In the genomic region with DNA sequence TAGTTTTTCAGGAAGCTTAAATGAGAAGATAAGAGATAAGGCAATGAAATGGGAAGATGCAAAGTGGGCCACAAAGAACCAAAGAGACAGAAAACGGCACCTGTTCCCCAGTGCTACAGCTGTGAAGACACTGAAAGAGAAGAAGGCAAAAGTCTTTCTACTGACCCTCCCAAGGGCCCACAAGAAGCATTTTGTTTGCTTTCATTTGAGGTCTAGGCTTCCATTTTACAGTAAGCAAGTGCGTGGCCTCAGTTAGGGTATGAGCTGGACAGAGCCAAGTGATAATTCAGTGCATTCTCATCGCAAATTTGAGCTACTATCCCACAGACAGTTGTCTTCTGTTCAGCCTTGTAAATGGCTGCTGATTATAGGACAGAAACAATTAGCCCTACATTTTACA, we compare ENCODE assay signal across 20 cellular contexts. TPM values are rescaled to one million over a fixed set of nuclear protein-coding genes. Genes with fewer than 3 reads are reported as not detected.
DNase-seq lines count a peak whose midpoint lies in the region; ATAC-seq, FAIRE-seq and TF ChIP-seq lines count a peak whose summit lies in the region.
"Had no signal": no experiment of that assay in that cellular context is flagged by ENCODE, and none has a peak within 500 bp of the region (broad histone marks: within the 10 kb centered on the region; RNA-seq: fewer than 3 reads in every experiment).

No MANE protein-coding gene starts in this region.

- DNase-seq in activated CD8-positive, alpha-beta memory T cell treated with anti-CD3 and anti-CD28 coated beads, Interleukin-2, amount 10 ng/mL, durations not matched to agents 7 days and 5 days = no peak
- no peak for DNase-seq in activated CD8-positive, alpha-beta memory T cell treated with anti-CD3 and anti-CD28 coated beads for 24 hours
- DNase-seq in small intestine (no peak), NCI-H510A (lab: John Stamatoyannopoulos, UW) (no peak), NCI-H1105 treated with DMSO at 0.1 percent for 48 hours (lab: John Stamatoyannopoulos, UW) (no peak), sciatic nerve (ENCODE audit: low spot score) (no peak)
- DNase-seq: 8988T; activated CD4-positive, alpha-beta T cell treated with anti-CD3 and anti-CD28 coated beads for 4 hours; C1 segment of cervical spinal cord; cerebellar nuclear complex; DMS79 treated with DMSO at 0.1 percent for 48 hours; heart right ventricle; NCI-H2029; NCI-H524; PC-9; stimulated activated naive CD4-positive, alpha-beta T cell had no signal

- FAIRE-seq in small intestine (lab: Jason Lieb, UNC) = no peak

- H3K27me3 Mint-ChIP-seq in activated CD8-positive, alpha-beta memory T cell treated with anti-CD3 and anti-CD28 coated beads, Interleukin-2, amount 10 ng/mL, durations not matched to agents 7 days and 5 days = no peaks in the 10 kb centered on the region
- H3K27me3 Mint-ChIP-seq in activated T-helper 17 cell treated with anti-CD3 and anti-CD28 coated beads, Interleukin-2, amount 50 U/mL, for 72 hours = no peaks in the 10 kb centered on the region
- H3K27me3 Mint-ChIP-seq: type B pancreatic cell had no signal

- H3K9ac ChIP-seq in KMS-11 = no peak overlapping the region

- H3K4me3 ChIP-seq in KMS-11 (IDR thresholded peaks at IDR 0.05; ENCODE audit: insufficient read depth, low read depth, low read length) = no peak overlapping the region
- no peak overlapping the region for H3K4me3 ChIP-seq in small intestine (ENCODE audit: low read depth in 1 of 2, low read length in 2 of 2)
- H3K4me3 ChIP-seq: heart right ventricle, PC-9, prostate gland had no signal

- no peaks in the 10 kb centered on the region for H3K27me3 ChIP-seq in KMS-11 (ENCODE audit: insufficient read depth, low read depth)
- H3K27me3 ChIP-seq in small intestine (ENCODE audit: control insufficient read depth in 2 of 2, insufficient read depth in 2 of 2, low read length in 2 of 2) = no peaks in the 10 kb centered on the region
- H3K27me3 ChIP-seq: heart right ventricle had no signal

- peak overlapping the region; percentile 79 for H3K27ac Mint-ChIP-seq in activated CD8-positive, alpha-beta memory T cell treated with anti-CD3 and anti-CD28 coated beads, Interleukin-2, amount 10 ng/mL, durations not matched to agents 7 days and 5 days
- H3K27ac Mint-ChIP-seq in activated T-helper 17 cell treated with anti-CD3 and anti-CD28 coated beads, Interleukin-2, amount 50 U/mL, for 72 hours = peak overlapping the region; percentile 0
- H3K27ac Mint-ChIP-seq: type B pancreatic cell had no signal

- WGBS in small intestine, 3 donors = 84 to 89% (median 85%) methylated on average over 3 of the region's 3 CpGs

- peaks cover 56% of the 10 kb centered on the region for H3K36me3 Mint-ChIP-seq in activated CD8-positive, alpha-beta memory T cell treated with anti-CD3 and anti-CD28 coated beads, Interleukin-2, amount 10 ng/mL, durations not matched to agents 7 days and 5 days
- H3K36me3 Mint-ChIP-seq in activated T-helper 17 cell treated with anti-CD3 and anti-CD28 coated beads, Interleukin-2, amount 50 U/mL, for 72 hours (ENCODE audit: low read depth) = no peaks in the 10 kb centered on the region

- H3K4me3 Mint-ChIP-seq in activated CD8-positive, alpha-beta memory T cell treated with anti-CD3 and anti-CD28 coated beads, Interleukin-2, amount 10 ng/mL, durations not matched to agents 7 days and 5 days = peak overlapping the region; percentile 30
- peak overlapping the region; percentile 87 for H3K4me3 Mint-ChIP-seq in activated T-helper 17 cell treated with anti-CD3 and anti-CD28 coated beads, Interleukin-2, amount 50 U/mL, for 72 hours
- H3K4me3 Mint-ChIP-seq: type B pancreatic cell had no signal

- H3K27ac ChIP-seq in KMS-11 (no peak overlapping the region), small intestine (ENCODE audit: low read depth in 1 of 2, low read length in 1 of 2) (peak overlapping the region; percentile 18 to 34)
- H3K27ac ChIP-seq: heart right ventricle, PC-9, prostate gland had no signal

- H3K4me1 ChIP-seq in KMS-11 (ENCODE audit: low read depth, poor library complexity, severe bottlenecking) (peaks cover 21% of the 10 kb centered on the region), small intestine (ENCODE audit: control insufficient read depth in 2 of 2, insufficient read depth in 1 of 2, low read depth in 1 of 2, low read length in 1 of 2) (peaks cover 2% of the 10 kb centered on the region in 2 donors)
- H3K4me1 ChIP-seq: prostate gland had no signal

- intact Hi-C loops in sciatic nerve (cut with DNase I) = no loop called here

- peaks cover 6% of the 10 kb centered on the region for H3K9me3 Mint-ChIP-seq in activated CD8-positive, alpha-beta memory T cell treated with anti-CD3 and anti-CD28 coated beads, Interleukin-2, amount 10 ng/mL, durations not matched to agents 7 days and 5 days (ENCODE audit: low read depth)
- H3K9me3 Mint-ChIP-seq in activated T-helper 17 cell treated with anti-CD3 and anti-CD28 coated beads, Interleukin-2, amount 50 U/mL, for 72 hours = peaks cover 13% of the 10 kb centered on the region
- H3K9me3 Mint-ChIP-seq: type B pancreatic cell had no signal

- no peaks in the 10 kb centered on the region for H4K20me1 ChIP-seq in KMS-11 (ENCODE audit: insufficient read depth)

- no peaks in the 10 kb centered on the region for H3K9me3 ChIP-seq in small intestine (ENCODE audit: control insufficient read depth, low read depth)
- H3K9me3 ChIP-seq: prostate gland had no signal

- no peak for TF ChIP-seq CTCF in KMS-11 (conservative IDR thresholded peaks at IDR 0.05; ENCODE audit: low read depth, low read length)

- CTCF ChIA-PET in activated CD8-positive, alpha-beta memory T cell treated with anti-CD3 and anti-CD28 coated beads, Interleukin-2, amount 10 ng/mL, durations not matched to agents 7 days and 5 days (lab: Charles Lee) = interaction anchor here (1.0 to 2.1 kb wide), 3 partner anchors 8 to 30 kb away, joined by 3 to 8 read pairs (median 7); no protein-coding TSS in a partner anchor

- H2AFZ ChIP-seq in KMS-11 (ENCODE audit: low read depth) = no peak overlapping the region
- H2AFZ ChIP-seq: PC-9 had no signal

- ATAC-seq in activated CD8-positive, alpha-beta memory T cell treated with anti-CD3 and anti-CD28 coated beads, Interleukin-2, amount 10 ng/mL, durations not matched to agents 7 days and 5 days = no peak
- no peak for ATAC-seq in activated T-helper 17 cell treated with anti-CD3 and anti-CD28 coated beads, Interleukin-2, amount 50 U/mL, for 72 hours (replicated peaks)
- ATAC-seq in sciatic nerve = no peak
- ATAC-seq: heart right ventricle had no signal

- H3K79me2 ChIP-seq in KMS-11 (ENCODE audit: insufficient read depth, low read depth) = no peaks in the 10 kb centered on the region

- H3K4me1 Mint-ChIP-seq in activated CD8-positive, alpha-beta memory T cell treated with anti-CD3 and anti-CD28 coated beads, Interleukin-2, amount 10 ng/mL, durations not matched to agents 7 days and 5 days = peaks cover 66% of the 10 kb centered on the region
- H3K4me1 Mint-ChIP-seq in activated T-helper 17 cell treated with anti-CD3 and anti-CD28 coated beads, Interleukin-2, amount 50 U/mL, for 72 hours = peaks cover 58% of the 10 kb centered on the region

- H3K36me3 ChIP-seq in KMS-11 (ENCODE audit: insufficient read depth) = no peaks in the 10 kb centered on the region
- no peaks in the 10 kb centered on the region for H3K36me3 ChIP-seq in small intestine (ENCODE audit: control insufficient read depth in 2 of 2, insufficient read depth in 2 of 2, low read length in 2 of 2)
- H3K36me3 ChIP-seq: prostate gland had no signal

- H3K4me2 ChIP-seq in KMS-11 = peak overlapping the region; percentile 46
- H3K4me2 ChIP-seq: PC-9 had no signal

RNA-seq across cellular contexts. Expression of a gene that starts 53.4 kb away (rescaled TPM):
- total RNA-seq in activated CD8-positive, alpha-beta memory T cell treated with anti-CD3 and anti-CD28 coated beads, Interleukin-2, amount 10 ng/mL, durations not matched to agents 7 days and 5 days = 100 to 1,000 TPM; 389 to 511 TPM
- total RNA-seq in activated T-helper 17 cell treated with anti-CD3 and anti-CD28 coated beads, Interleukin-2, amount 50 U/mL, for 72 hours = 100 to 1,000 TPM; 168 to 190 TPM
- polyA plus RNA-seq in small intestine = 10 to 100 TPM in 2 of 3 donors, 1 to 10 TPM in 1; 6.7 to 27.7 (median 23.2) TPM
- total RNA-seq in sciatic nerve = 32.6 TPM
